ENCODE assay signal across 8 cellular contexts in the genomic region with DNA sequence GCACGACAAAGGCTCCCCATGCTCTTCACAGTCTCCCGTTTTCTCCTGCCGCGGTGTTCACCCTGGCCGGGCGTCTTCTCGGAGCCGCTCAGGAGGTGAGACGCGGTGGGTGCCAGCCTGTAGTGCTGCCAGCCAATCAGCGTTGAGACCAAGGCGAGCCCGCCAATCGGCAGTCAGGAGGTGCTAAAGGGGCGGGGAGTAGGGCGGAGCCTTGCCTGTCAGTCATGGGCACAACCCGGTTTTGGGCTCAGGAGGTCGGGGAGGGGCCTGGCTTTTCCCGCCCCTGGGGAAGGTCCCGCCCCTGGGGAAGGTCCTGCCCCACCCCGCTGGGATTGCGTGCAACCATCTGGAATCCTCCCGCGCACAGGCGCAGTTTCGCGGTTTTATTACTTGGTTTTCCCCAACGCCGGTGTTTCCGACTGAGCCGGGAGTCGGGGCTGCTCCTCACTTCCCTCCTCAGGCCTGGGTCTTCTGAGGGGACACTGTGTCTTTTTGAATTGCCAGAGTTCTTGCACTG. TPM values are rescaled to one million over a fixed set of nuclear protein-coding genes. Genes with fewer than 3 reads are reported as not detected.
A peak's percentile ranks its signal among the peaks of the same experiment; 100 is the strongest.
DNase-seq lines count a peak whose midpoint lies in the region; ATAC-seq and TF ChIP-seq lines count a peak whose summit lies in the region.

Gene PRDM7, minus strand, starts transcription at position 92 of the 517 bp plus-strand sequence. CDS start 1,421 bp downstream, outside the sequence.

- H3K4me1 ChIP-seq in adrenal gland (replicated peaks in 1 of 2) (peaks cover 0 to 11% of the 10 kb centered on the region in 2 donors), tibial nerve (peaks cover 0 to 27% (median 0%) of the 10 kb centered on the region in 4 donors)

- peak; percentile 98 for DNase-seq in GM03348 (ENCODE audit: low spot score)
- DNase-seq in NCI-H1092 (lab: John Stamatoyannopoulos, UW), result peak; percentile 97
- DNase-seq in SW 1271 (lab: John Stamatoyannopoulos, UW), result peak; percentile 84 to 89
- peak; percentile 82 to 99 (median 97) for DNase-seq in adrenal gland
- DNase-seq in left cardiac atrium, result peak; percentile 93
- peak; percentile 88 for DNase-seq in pons (ENCODE audit: low spot score)
- peak; percentile 82 to 84 for DNase-seq in tibial nerve (ENCODE audit: low spot score in 2 of 2)

- TF ChIP-seq POLR2A in adrenal gland (IDR thresholded peaks at IDR 0.05), result peak in 1 of 2 donors; percentile 7
- no peak for TF ChIP-seq POLR2A in tibial nerve (IDR thresholded peaks at IDR 0.05)

- TF ChIP-seq CTCF in adrenal gland (IDR thresholded peaks at IDR 0.05), result no peak
- TF ChIP-seq CTCF in tibial nerve (IDR thresholded peaks at IDR 0.05), result no peak

- H3K27ac ChIP-seq in adrenal gland, result peak within 1 kb of the TSS in 2 of 5 donors; percentile 17 to 62
- peak within 1 kb of the TSS in 3 of 4 donors; percentile 32 to 53 (median 46) for H3K27ac ChIP-seq in tibial nerve

- H3K4me3 ChIP-seq in adrenal gland (peak within 1 kb of the TSS in 1 of 4 donors; percentile 33), tibial nerve (peak within 1 kb of the TSS in 3 of 4 donors; percentile 21 to 49 (median 45))

- ATAC-seq in HG02571 (IDR thresholded peaks at IDR 0.05; ENCODE audit: unreplicated experiment) (peak; percentile 92), left cardiac atrium (peak; percentile 98 to 99)

- peak in 1 of 2 donors; percentile 53 for TF ChIP-seq EP300 in tibial nerve (IDR thresholded peaks at IDR 0.05)

- WGBS in adrenal gland, 4 donors, result 0 to 43% (median 8%) methylated on average over 6 to 32 of the region's 32 CpGs
- 2 to 39% methylated on average over 24 to 32 of the region's 32 CpGs for WGBS in tibial nerve, 2 donors

- H3K27me3 ChIP-seq in adrenal gland (no peaks in the 10 kb centered on the region), tibial nerve (peaks cover 0 to 19% of the 10 kb centered on the region in 2 donors)

- intact Hi-C loops in adrenal gland (cut with DNase I) (no loop called here), left cardiac atrium (cut with DNase I) (no loop called here)

- H3K9me3 ChIP-seq in adrenal gland (replicated peaks in 1 of 3) (no peaks in the 10 kb centered on the region), tibial nerve (no peaks in the 10 kb centered on the region)

- no peaks in the 10 kb centered on the region for H3K36me3 ChIP-seq in adrenal gland (replicated peaks in 1 of 2)
- H3K36me3 ChIP-seq in tibial nerve, result no peaks in the 10 kb centered on the region

RNA-seq across cellular contexts. Expression of gene PRDM7, which starts in this region (rescaled TPM):
- total RNA-seq in adrenal gland, result not detected
- not detected for polyA plus RNA-seq in adrenal gland
- not detected for total RNA-seq in left cardiac atrium
- not detected for total RNA-seq in tibial nerve

Comparison
In these comparisons a context has a peak if more than half of its experiments do, and no peak if none do; other contexts are left out.
1. Peak in DNase-seq in adrenal gland; RNA of the gene not detected or under 1 TPM.
2. Peak in DNase-seq and ATAC-seq in left cardiac atrium; RNA of the gene not detected or under 1 TPM.
3. Peak in DNase-seq, H3K4me3 ChIP-seq and H3K27ac ChIP-seq in tibial nerve; RNA of the gene not detected or under 1 TPM.